1 cellular context compared by ENCODE assay signal in the genomic region with DNA sequence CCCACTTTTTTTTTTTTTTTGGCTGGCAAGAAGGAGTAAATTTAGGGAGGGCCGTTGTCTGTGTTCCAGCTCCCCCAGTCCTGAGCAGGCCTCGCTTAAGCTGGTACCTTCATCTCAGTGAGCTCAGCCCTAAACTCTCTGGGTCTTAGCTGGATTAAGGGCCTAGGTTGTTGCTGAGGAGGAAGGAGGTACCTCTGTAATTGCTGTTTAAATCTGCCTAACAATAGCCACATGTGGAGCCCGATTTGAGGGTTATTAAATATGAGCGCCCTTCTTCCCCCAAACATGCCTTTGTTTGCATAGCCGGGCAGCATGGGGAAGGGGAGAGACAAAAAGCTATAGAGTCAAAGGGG.
TF ChIP-seq lines count a peak whose summit lies in the region.

No MANE protein-coding gene starts in this region.

TF ChIP-seq in GM23338, 12 proteins besides CTCF, POLR2A, EP300 and RAD21 (continued from another document):
- TF ChIP-seq, protein P1, sequence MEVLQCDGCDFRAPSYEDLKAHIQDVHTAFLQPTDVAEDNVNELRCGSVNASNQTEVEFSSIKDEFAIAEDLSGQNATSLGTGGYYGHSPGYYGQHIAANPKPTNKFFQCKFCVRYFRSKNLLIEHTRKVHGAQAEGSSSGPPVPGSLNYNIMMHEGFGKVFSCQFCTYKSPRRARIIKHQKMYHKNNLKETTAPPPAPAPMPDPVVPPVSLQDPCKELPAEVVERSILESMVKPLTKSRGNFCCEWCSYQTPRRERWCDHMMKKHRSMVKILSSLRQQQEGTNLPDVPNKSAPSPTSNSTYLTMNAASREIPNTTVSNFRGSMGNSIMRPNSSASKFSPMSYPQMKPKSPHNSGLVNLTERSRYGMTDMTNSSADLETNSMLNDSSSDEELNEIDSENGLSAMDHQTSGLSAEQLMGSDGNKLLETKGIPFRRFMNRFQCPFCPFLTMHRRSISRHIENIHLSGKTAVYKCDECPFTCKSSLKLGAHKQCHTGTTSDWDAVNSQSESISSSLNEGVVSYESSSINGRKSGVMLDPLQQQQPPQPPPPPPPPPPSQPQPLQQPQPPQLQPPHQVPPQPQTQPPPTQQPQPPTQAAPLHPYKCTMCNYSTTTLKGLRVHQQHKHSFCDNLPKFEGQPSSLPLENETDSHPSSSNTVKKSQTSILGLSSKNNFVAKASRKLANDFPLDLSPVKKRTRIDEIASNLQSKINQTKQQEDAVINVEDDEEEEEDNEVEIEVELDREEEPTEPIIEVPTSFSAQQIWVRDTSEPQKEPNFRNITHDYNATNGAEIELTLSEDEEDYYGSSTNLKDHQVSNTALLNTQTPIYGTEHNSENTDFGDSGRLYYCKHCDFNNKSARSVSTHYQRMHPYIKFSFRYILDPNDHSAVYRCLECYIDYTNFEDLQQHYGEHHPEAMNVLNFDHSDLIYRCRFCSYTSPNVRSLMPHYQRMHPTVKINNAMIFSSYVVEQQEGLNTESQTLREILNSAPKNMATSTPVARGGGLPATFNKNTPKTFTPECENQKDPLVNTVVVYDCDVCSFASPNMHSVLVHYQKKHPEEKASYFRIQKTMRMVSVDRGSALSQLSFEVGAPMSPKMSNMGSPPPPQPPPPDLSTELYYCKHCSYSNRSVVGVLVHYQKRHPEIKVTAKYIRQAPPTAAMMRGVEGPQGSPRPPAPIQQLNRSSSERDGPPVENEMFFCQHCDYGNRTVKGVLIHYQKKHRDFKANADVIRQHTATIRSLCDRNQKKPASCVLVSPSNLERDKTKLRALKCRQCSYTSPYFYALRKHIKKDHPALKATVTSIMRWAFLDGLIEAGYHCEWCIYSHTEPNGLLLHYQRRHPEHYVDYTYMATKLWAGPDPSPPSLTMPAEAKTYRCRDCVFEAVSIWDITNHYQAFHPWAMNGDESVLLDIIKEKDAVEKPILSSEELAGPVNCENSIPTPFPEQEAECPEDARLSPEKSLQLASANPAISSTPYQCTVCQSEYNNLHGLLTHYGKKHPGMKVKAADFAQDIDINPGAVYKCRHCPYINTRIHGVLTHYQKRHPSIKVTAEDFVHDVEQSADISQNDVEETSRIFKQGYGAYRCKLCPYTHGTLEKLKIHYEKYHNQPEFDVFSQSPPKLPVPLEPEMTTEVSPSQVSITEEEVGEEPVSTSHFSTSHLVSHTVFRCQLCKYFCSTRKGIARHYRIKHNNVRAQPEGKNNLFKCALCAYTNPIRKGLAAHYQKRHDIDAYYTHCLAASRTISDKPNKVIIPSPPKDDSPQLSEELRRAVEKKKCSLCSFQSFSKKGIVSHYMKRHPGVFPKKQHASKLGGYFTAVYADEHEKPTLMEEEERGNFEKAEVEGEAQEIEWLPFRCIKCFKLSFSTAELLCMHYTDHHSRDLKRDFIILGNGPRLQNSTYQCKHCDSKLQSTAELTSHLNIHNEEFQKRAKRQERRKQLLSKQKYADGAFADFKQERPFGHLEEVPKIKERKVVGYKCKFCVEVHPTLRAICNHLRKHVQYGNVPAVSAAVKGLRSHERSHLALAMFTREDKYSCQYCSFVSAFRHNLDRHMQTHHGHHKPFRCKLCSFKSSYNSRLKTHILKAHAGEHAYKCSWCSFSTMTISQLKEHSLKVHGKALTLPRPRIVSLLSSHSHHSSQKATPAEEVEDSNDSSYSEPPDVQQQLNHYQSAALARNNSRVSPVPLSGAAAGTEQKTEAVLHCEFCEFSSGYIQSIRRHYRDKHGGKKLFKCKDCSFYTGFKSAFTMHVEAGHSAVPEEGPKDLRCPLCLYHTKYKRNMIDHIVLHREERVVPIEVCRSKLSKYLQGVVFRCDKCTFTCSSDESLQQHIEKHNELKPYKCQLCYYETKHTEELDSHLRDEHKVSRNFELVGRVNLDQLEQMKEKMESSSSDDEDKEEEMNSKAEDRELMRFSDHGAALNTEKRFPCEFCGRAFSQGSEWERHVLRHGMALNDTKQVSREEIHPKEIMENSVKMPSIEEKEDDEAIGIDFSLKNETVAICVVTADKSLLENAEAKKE (CRISPR knock-in tag; IDR thresholded peaks at IDR 0.05): no peak
- TF ChIP-seq ZNF331 (CRISPR knock-in tag; IDR thresholded peaks at IDR 0.05; ENCODE audit: low read depth): no peak
